Comparison of ENCODE assay signal across 2 cellular contexts in the genomic region with DNA sequence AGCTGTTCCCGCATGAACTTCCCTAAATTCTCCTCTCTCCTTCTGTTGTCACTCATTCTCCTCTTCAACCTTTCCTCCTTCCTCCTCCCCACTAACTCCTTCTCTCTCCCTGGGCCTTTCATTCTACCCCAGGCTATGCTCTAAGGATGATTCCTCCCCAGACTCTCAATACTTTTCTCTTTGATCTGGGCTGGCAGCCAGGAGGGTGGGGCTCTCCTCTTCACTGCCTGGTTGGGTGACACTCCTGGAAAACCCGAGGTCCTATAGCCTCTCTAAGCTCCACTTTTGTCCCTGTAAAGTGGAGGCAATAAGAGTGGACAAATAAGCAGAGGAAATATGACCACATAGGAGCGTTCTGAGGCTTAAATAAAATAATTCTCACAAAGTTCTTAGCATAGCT.
TF ChIP-seq lines count a peak whose summit lies in the region.

No MANE protein-coding gene starts in this region.

TF ChIP-seq in liver, 16 proteins besides CTCF, POLR2A, EP300 and RAD21:
- TF ChIP-seq, protein P1, sequence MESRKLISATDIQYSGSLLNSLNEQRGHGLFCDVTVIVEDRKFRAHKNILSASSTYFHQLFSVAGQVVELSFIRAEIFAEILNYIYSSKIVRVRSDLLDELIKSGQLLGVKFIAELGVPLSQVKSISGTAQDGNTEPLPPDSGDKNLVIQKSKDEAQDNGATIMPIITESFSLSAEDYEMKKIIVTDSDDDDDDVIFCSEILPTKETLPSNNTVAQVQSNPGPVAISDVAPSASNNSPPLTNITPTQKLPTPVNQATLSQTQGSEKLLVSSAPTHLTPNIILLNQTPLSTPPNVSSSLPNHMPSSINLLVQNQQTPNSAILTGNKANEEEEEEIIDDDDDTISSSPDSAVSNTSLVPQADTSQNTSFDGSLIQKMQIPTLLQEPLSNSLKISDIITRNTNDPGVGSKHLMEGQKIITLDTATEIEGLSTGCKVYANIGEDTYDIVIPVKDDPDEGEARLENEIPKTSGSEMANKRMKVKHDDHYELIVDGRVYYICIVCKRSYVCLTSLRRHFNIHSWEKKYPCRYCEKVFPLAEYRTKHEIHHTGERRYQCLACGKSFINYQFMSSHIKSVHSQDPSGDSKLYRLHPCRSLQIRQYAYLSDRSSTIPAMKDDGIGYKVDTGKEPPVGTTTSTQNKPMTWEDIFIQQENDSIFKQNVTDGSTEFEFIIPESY (IDR thresholded peaks at IDR 0.05) = no peak
- TF ChIP-seq SP1 (IDR thresholded peaks at IDR 0.05) (no peak), GABPA (IDR thresholded peaks at IDR 0.05 in 1 of 2, conservative IDR thresholded peaks at IDR 0.05 in 1 of 2) (no peak), NR2F2 (IDR thresholded peaks at IDR 0.05) (no peak), YY1 (IDR thresholded peaks at IDR 0.05) (no peak), HNF4G (IDR thresholded peaks at IDR 0.05) (no peak), FOXA1 (IDR thresholded peaks at IDR 0.05) (no peak)

TF ChIP-seq in HepG2, 621 proteins besides CTCF, POLR2A, EP300 and RAD21 (continued from another document):
- TF ChIP-seq TAF15 (IDR thresholded peaks at IDR 0.05; ENCODE audit: low read depth, low read length, poor library complexity, severe bottlenecking) = no peak
- no peak for TF ChIP-seq ZNF3 (CRISPR knock-in tag; IDR thresholded peaks at IDR 0.05)
- no peak for TF ChIP-seq CCDC6 (CRISPR knock-in tag; IDR thresholded peaks at IDR 0.05)
- TF ChIP-seq ZNF30 (CRISPR knock-in tag; IDR thresholded peaks at IDR 0.05) = no peak
- TF ChIP-seq ZNF343 (CRISPR knock-in tag; IDR thresholded peaks at IDR 0.05) = no peak
- TF ChIP-seq, protein P2, sequence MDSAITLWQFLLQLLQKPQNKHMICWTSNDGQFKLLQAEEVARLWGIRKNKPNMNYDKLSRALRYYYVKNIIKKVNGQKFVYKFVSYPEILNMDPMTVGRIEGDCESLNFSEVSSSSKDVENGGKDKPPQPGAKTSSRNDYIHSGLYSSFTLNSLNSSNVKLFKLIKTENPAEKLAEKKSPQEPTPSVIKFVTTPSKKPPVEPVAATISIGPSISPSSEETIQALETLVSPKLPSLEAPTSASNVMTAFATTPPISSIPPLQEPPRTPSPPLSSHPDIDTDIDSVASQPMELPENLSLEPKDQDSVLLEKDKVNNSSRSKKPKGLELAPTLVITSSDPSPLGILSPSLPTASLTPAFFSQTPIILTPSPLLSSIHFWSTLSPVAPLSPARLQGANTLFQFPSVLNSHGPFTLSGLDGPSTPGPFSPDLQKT (CRISPR knock-in tag; IDR thresholded peaks at IDR 0.05; ENCODE audit: borderline replicate concordance) = no peak
